ENCODE assay signal across 14 cellular contexts in the genomic region with DNA sequence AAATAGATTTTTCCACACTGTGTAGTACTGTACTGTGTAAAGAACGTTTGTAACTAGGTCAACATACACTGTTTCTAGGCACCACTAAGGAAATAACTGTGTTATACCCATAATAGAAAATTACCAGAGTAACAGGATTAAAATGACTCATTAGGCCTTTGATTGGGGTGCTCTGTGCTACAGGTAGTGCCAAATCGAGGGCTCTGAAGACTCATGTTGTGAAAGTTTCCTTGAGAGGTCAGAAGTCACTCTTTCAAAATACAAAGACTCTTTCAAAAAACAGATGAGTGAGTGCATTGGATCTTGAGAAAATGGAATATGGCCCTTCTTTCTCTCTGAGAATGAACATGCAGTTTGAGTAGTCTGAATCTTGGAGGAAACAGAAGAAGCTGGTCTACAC.
DNase-seq lines count a peak whose midpoint lies in the region; ATAC-seq, FAIRE-seq and TF ChIP-seq lines count a peak whose summit lies in the region.
"Had no signal": no experiment of that assay in that cellular context is flagged by ENCODE, and none has a peak within 500 bp of the region (broad histone marks: within the 10 kb centered on the region; RNA-seq: fewer than 3 reads in every experiment).

No MANE protein-coding gene starts in this region.

- FAIRE-seq in bronchial epithelial cell (lab: Jason Lieb, UNC) = no peak

- BruUV-seq in PC-9 (replicated peaks; lab: Mats Ljungman, UMichigan) = no TSS peak

- CTCF ChIA-PET in PC-9 (lab: Charles Lee) = no interaction called here

- H3K27me3 ChIP-seq in bronchial epithelial cell (ENCODE audit: control insufficient read depth, insufficient read depth, low read length) (no peaks in the 10 kb centered on the region), PC-9 (ENCODE audit: insufficient read depth, low read depth) (no peaks in the 10 kb centered on the region)
- H3K27me3 ChIP-seq: SJCRH30 had no signal

- H3K9me2 ChIP-seq in PC-9 (ENCODE audit: insufficient read depth) = no peaks in the 10 kb centered on the region

- TF ChIP-seq CTCF in bronchial epithelial cell (IDR thresholded peaks at IDR 0.05; ENCODE audit: insufficient read depth, low read length, severe bottlenecking) (no peak), PC-9 (conservative IDR thresholded peaks at IDR 0.05) (no peak), lower leg skin (IDR thresholded peaks at IDR 0.05) (no peak)

- no peaks in the 10 kb centered on the region for H3F3A ChIP-seq in PC-9 (ENCODE audit: insufficient read depth, low read depth)

- intact Hi-C loops in PC-9 (cut with micrococcal nuclease; ENCODE audit: unreplicated experiment) (no loop called here), lower leg skin (cut with DNase I; ENCODE audit: low total_unique reads) (no loop called here)

- H4K20me1 ChIP-seq in PC-9 (ENCODE audit: insufficient read depth) = no peaks in the 10 kb centered on the region

- DNase-seq in bronchial epithelial cell (ENCODE audit: low read depth) (peak; percentile 12), PC-9 (no peak), C1 segment of cervical spinal cord (lab: John Stamatoyannopoulos, UW) (no peak), inferior parietal cortex (ENCODE audit: extremely low spot score) (no peak), lower leg skin (ENCODE audit: low spot score in 2 of 2) (no peak)
- DNase-seq: activated effector memory CD4-positive, alpha-beta T cell treated with anti-CD3 and anti-CD28 coated beads, Interleukin-2, amount 50 U/mL, for 16 hours; DND-41; lower lobe of right lung; NCI-H2081; SJCRH30 had no signal

- ATAC-seq in GM18498 (IDR thresholded peaks at IDR 0.05; ENCODE audit: unreplicated experiment) = peak; percentile 61
- peak; percentile 38 for ATAC-seq in GM19397 (IDR thresholded peaks at IDR 0.05; ENCODE audit: unreplicated experiment)
- peak; percentile 44 for ATAC-seq in HG03135 (IDR thresholded peaks at IDR 0.05; ENCODE audit: unreplicated experiment)
- ATAC-seq: lower lobe of right lung had no signal

- no peaks in the 10 kb centered on the region for H3K79me2 ChIP-seq in PC-9 (ENCODE audit: low read depth)

- no peak overlapping the region for H2AFZ ChIP-seq in PC-9

- H3K36me3 ChIP-seq in bronchial epithelial cell (ENCODE audit: control insufficient read depth, insufficient read depth, low read length) (no peaks in the 10 kb centered on the region), PC-9 (ENCODE audit: low read depth) (no peaks in the 10 kb centered on the region)
- H3K36me3 ChIP-seq: lower lobe of right lung, SJCRH30 had no signal

- H3K9me3 ChIP-seq in PC-9 (ENCODE audit: insufficient read depth, low read depth) = no peaks in the 10 kb centered on the region
- H3K9me3 ChIP-seq: lower lobe of right lung, SJCRH30 had no signal

- no peak overlapping the region for H3K27ac ChIP-seq in PC-9
- H3K27ac ChIP-seq: lower lobe of right lung, SJCRH30, skin epidermis had no signal

- H3K4me2 ChIP-seq in PC-9 = no peak overlapping the region

- POLR2A ChIA-PET in PC-9 (lab: Charles Lee; ENCODE audit: unreplicated experiment) = no interaction called here

- no peaks in the 10 kb centered on the region for H3K4me1 ChIP-seq in PC-9 (replicated peaks; ENCODE audit: insufficient read depth)
- H3K4me1 ChIP-seq: lower lobe of right lung had no signal

- H3K4me3 ChIP-seq in bronchial epithelial cell (ENCODE audit: low read depth, low read length) (no peak overlapping the region), PC-9 (no peak overlapping the region), lower leg skin (ENCODE audit: low read depth, poor library complexity, severe bottlenecking) (no peak overlapping the region)
- H3K4me3 ChIP-seq: lower lobe of right lung, SJCRH30, skin epidermis had no signal

- WGBS in lower leg skin, 2 donors = 39 to 53% methylated on average over 2 of the region's 2 CpGs

- no peak for TF ChIP-seq POLR2A in lower leg skin (IDR thresholded peaks at IDR 0.05)
